In the genomic region with DNA sequence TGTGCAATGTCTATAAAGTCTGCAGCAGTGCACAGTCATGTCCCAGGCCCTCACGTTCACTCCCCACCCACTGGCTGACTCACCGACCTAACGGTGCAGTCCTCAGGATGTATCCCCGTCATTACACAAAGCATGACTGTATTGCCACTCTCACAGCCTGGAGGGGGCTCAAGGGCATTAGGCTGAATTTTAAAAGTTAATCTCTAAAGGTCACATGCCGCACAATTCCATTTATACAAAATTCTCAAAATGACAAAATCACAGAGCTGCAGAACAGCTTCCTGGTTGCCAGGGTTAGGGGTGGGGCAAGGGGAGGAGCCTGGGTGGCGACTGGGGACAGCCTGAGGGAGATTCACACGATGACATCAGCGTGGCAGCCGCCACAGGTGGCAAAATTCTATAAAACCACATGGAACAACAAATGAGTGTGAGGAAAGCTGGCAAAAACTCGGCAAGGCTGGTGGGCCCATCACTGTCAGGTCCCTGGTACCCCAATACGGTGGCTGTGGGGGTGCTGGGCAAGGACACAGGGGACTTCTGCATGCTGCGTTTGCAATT, we compare ENCODE assay signal across 9 cellular contexts.
DNase-seq lines count a peak whose midpoint lies in the region; ATAC-seq, FAIRE-seq and TF ChIP-seq lines count a peak whose summit lies in the region.
"Had no signal": no experiment of that assay in that cellular context is flagged by ENCODE, and none has a peak within 500 bp of the region (broad histone marks: within the 10 kb centered on the region; RNA-seq: fewer than 3 reads in every experiment).

No MANE protein-coding gene starts in this region.

- BruUV-seq in Calu3 (replicated peaks; lab: Mats Ljungman, UMichigan): no TSS peak

- TF ChIP-seq EP300 in SK-N-SH (IDR thresholded peaks at IDR 0.05; ENCODE audit: borderline replicate concordance in 1 of 2, low read depth in 1 of 2, low read length in 1 of 2): no peak

- no peak overlapping the region for H3K4me2 ChIP-seq in SK-N-SH

- TF ChIP-seq CTCF in Calu3 (IDR thresholded peaks at IDR 0.05; ENCODE audit: unreplicated experiment) (no peak), SK-N-SH (IDR thresholded peaks at IDR 0.05) (no peak)

- no peaks in the 10 kb centered on the region for H3K4me1 ChIP-seq in SK-N-SH (ENCODE audit: control insufficient read depth in 1 of 2, insufficient read depth in 2 of 2, low read depth in 1 of 2, low read length in 1 of 2)

- no peak overlapping the region for H3K9ac ChIP-seq in SK-N-SH

- no peak overlapping the region for H3K27ac ChIP-seq in SK-N-SH (ENCODE audit: low read depth in 2 of 2, low read length in 1 of 2)

- H4K20me1 ChIP-seq in SK-N-SH (ENCODE audit: insufficient read depth): no peaks in the 10 kb centered on the region

- peak overlapping the region; percentile 26 for H3K4me3 Mint-ChIP-seq in Calu3 (ENCODE audit: low read depth, unreplicated experiment)

- no peak overlapping the region for H2AFZ ChIP-seq in SK-N-SH (ENCODE audit: low read depth)

- H3K36me3 Mint-ChIP-seq in Calu3 (ENCODE audit: insufficient read depth, unreplicated experiment): peaks cover 10% of the 10 kb centered on the region

- peak; percentile 87 for FAIRE-seq in RCC 7860 (lab: Jason Lieb, UNC)
- FAIRE-seq: H1 had no signal

- peaks cover 5% of the 10 kb centered on the region for H3K9me3 Mint-ChIP-seq in Calu3 (ENCODE audit: low read depth, unreplicated experiment)

- DNase-seq in Calu3: peak; percentile 66
- peak; percentile 84 for DNase-seq in RCC 7860 (ENCODE audit: low spot score)
- DNase-seq in activated T-cell treated with anti-CD3 and anti-CD28 coated beads, Interleukin-2, amount 50 U/mL, for 48 hours: peak; percentile 72 to 81
- DNase-seq in head of caudate nucleus: peak in 33 of 42 donors; percentile 1 to 69 (median 38)
- DNase-seq in stimulated activated CD4-positive, alpha-beta T cell treated with anti-CD3 and anti-CD28 coated beads, Interleukin-1b, Interleukin-23, amount 100 ng/mL, for 1 hour (ENCODE audit: low read depth in 2 of 2): peak; percentile 16 to 41
- DNase-seq in SK-N-SH: no peak
- DNase-seq in NCI-H128 (lab: John Stamatoyannopoulos, UW; ENCODE audit: unreplicated experiment): no peak

- H3K27me3 ChIP-seq in SK-N-SH (ENCODE audit: insufficient read depth): no peaks in the 10 kb centered on the region

- H3K36me3 ChIP-seq in SK-N-SH (replicated peaks in 1 of 2; ENCODE audit: control insufficient read depth in 1 of 2, insufficient read depth in 2 of 2, low read length in 1 of 2): no peaks in the 10 kb centered on the region

- no peak for TF ChIP-seq RAD21 in SK-N-SH (IDR thresholded peaks at IDR 0.05; ENCODE audit: low read length)

- no peaks in the 10 kb centered on the region for H3K79me2 ChIP-seq in SK-N-SH (ENCODE audit: insufficient read depth)

- H3K4me1 Mint-ChIP-seq in Calu3 (ENCODE audit: low read depth, unreplicated experiment): peaks cover 7% of the 10 kb centered on the region

- POLR2A ChIA-PET in SK-N-SH (lab: Yijun Ruan, JAX): no interaction called here

- peaks cover 30% of the 10 kb centered on the region for H3K27me3 Mint-ChIP-seq in Calu3 (ENCODE audit: unreplicated experiment)

- no peaks in the 10 kb centered on the region for H3K9me3 ChIP-seq in SK-N-SH

- intact Hi-C loops in Calu3 (cut with micrococcal nuclease; ENCODE audit: unreplicated experiment): no loop called here
- intact Hi-C loops in head of caudate nucleus (cut with DNase I): no loop called here

- no peak for ATAC-seq in GM18909 (IDR thresholded peaks at IDR 0.05; ENCODE audit: poor library complexity, unreplicated experiment)

- WGBS in SK-N-SH (ENCODE audit: low lambda C conversion rate): 30% methylated on average over 12 of the region's 12 CpGs

- no peak overlapping the region for H3K27ac Mint-ChIP-seq in Calu3 (ENCODE audit: unreplicated experiment)

- H3K9me2 ChIP-seq in SK-N-SH: no peaks in the 10 kb centered on the region

- CTCF ChIA-PET in Calu3 (lab: Charles Lee) (interaction anchor here (0.6 to 0.9 kb wide), 2 partner anchors 103 to 928 kb away, joined by 5 to 11 read pairs; no protein-coding TSS in a partner anchor), SK-N-SH (lab: Yijun Ruan, JAX) (interaction anchor here (1.1 to 1.3 kb wide), 2 partner anchors 30 to 64 kb away, joined by 5 to 6 read pairs; no protein-coding TSS in a partner anchor)

- H3K4me3 ChIP-seq in SK-N-SH (ENCODE audit: low read depth in 2 of 2, low read length in 1 of 2): no peak overlapping the region

- no peaks in the 10 kb centered on the region for H3F3A ChIP-seq in SK-N-SH (replicated peaks; ENCODE audit: insufficient read depth)

TF ChIP-seq in SK-N-SH, 30 proteins besides CTCF, POLR2A, EP300 and RAD21:
- no peak for TF ChIP-seq RFX5 (IDR thresholded peaks at IDR 0.05; ENCODE audit: low read length)
- TF ChIP-seq PBX3 (IDR thresholded peaks at IDR 0.05): no peak
- no peak for TF ChIP-seq FOXJ3 (CRISPR knock-in tag; IDR thresholded peaks at IDR 0.05)
- no peak for TF ChIP-seq JUND (IDR thresholded peaks at IDR 0.05)
- TF ChIP-seq ELF1 (IDR thresholded peaks at IDR 0.05): no peak
- no peak for TF ChIP-seq GATA2 (CRISPR knock-in tag; IDR thresholded peaks at IDR 0.05)
- TF ChIP-seq GABPA (IDR thresholded peaks at IDR 0.05; ENCODE audit: low read depth): no peak
- TF ChIP-seq MXI1 (IDR thresholded peaks at IDR 0.05; ENCODE audit: low read depth, low read length): no peak

Comparison
In these comparisons a context has a peak if more than half of its experiments do, and no peak if none do; other contexts are left out.
1. DNase-seq: peak in Calu3 (single experiment), RCC 7860 (single experiment), activated T-cell treated with anti-CD3 and anti-CD28 coated beads, Interleukin-2, amount 50 U/mL, for 48 hours (2 of 2), head of caudate nucleus (33 of 42) and stimulated activated CD4-positive, alpha-beta T cell treated with anti-CD3 and anti-CD28 coated beads, Interleukin-1b, Interleukin-23, amount 100 ng/mL, for 1 hour (2 of 2); none in SK-N-SH (single experiment) and NCI-H128 (single experiment).